13 cellular contexts compared by ENCODE assay signal in the genomic region with DNA sequence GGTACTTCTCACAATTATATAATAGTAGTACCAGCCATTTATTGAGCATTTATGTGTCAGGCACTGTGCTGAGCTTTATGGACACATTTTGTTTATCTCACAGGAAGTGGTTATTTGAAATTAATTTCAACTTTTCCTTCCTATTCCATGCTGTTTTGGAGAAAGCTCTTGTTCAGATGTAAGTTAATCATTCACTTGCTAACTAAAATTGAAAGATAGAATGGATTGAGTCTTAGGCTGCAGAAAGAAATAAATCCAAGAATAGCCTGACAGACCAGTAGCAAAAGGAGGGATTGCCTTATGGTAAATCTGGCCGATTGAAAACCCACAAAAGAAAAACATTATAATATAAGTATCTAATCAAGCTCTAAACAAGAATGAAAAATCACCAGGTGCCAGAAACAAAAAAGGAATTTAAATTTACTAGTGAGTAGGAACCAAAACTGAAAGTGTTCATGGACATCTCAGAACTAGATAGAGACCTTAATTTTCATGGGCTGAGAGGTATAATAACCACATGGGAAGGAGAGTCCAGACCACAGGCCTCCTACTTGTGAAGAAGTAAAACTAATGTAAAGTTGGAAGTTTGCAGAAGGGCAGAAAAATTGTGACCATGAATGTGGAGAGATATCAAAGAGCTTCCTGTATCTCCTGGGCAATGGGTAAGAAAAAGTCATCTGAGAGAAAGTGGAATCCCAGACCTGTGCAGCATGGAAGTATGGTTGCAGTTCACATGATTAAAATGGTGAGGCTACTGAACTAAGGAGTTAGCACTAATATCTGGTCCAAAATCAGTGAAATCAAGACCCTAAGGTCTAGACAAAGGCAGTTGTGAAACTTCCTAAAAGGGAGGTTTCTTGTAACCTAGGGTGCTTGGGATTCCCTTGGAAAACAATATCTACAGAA. TPM values are rescaled to one million over a fixed set of nuclear protein-coding genes. Genes with fewer than 3 reads are reported as not detected.
A peak's percentile ranks its signal among the peaks of the same experiment; 100 is the strongest.
DNase-seq lines count a peak whose midpoint lies in the region; ATAC-seq, FAIRE-seq and TF ChIP-seq lines count a peak whose summit lies in the region.
"Had no signal": no experiment of that assay in that cellular context is flagged by ENCODE, and none has a peak within 500 bp of the region (broad histone marks: within the 10 kb centered on the region; RNA-seq: fewer than 3 reads in every experiment).

No MANE protein-coding gene starts in this region.

- no peaks in the 10 kb centered on the region for H3K4me1 ChIP-seq in heart right ventricle
- H3K4me1 ChIP-seq: BE2C, spleen had no signal

- peak; percentile 78 for FAIRE-seq in GM12891 (lab: Jason Lieb, UNC)

- no peak overlapping the region for H3K27ac ChIP-seq in heart right ventricle
- H3K27ac ChIP-seq: spleen had no signal

- 65 to 75% methylated on average over 1 of the region's 1 CpG for WGBS in heart right ventricle, 2 donors

- intact Hi-C loops in heart right ventricle (cut with DNase I), result no loop called here

- ATAC-seq in GM19372 (IDR thresholded peaks at IDR 0.05; ENCODE audit: low read depth, unreplicated experiment) (peak; percentile 95), HG02840 (IDR thresholded peaks at IDR 0.05; ENCODE audit: low FRiP score, unreplicated experiment) (peak; percentile 80), HG03521 (IDR thresholded peaks at IDR 0.05; ENCODE audit: unreplicated experiment) (peak; percentile 92), heart right ventricle (no peak)
- ATAC-seq: Right ventricle myocardium inferior had no signal

- no peaks in the 10 kb centered on the region for H3K36me3 ChIP-seq in heart right ventricle
- H3K36me3 ChIP-seq: BE2C, spleen had no signal

- no peak for TF ChIP-seq CTCF in heart right ventricle (IDR thresholded peaks at IDR 0.05)

- peaks cover 0 to 7% (median 0%) of the 10 kb centered on the region in 11 donors for H3K9me3 ChIP-seq in heart right ventricle
- H3K9me3 ChIP-seq: BE2C had no signal

- peaks cover 0 to 39% (median 0%) of the 10 kb centered on the region in 7 donors for H3K27me3 ChIP-seq in heart right ventricle
- H3K27me3 ChIP-seq: BE2C, spleen had no signal

- no peak overlapping the region for H3K4me3 ChIP-seq in heart right ventricle
- H3K4me3 ChIP-seq: spleen had no signal

- no peak for DNase-seq in GM12891 (ENCODE audit: insufficient read length, low spot score)
- no peak for DNase-seq in heart right ventricle
- DNase-seq in activated CD8-positive, alpha-beta memory T cell treated with anti-CD3 and anti-CD28 coated beads for 24 hours, result no peak
- DNase-seq in NCI-H510A treated with DMSO at 0.1 percent for 48 hours (lab: John Stamatoyannopoulos, UW), result no peak
- no peak for DNase-seq in activated gamma-delta T cell (lab: John Stamatoyannopoulos, UW)
- DNase-seq: anterior cingulate cortex, BE2C, spleen had no signal

- no peak for TF ChIP-seq POLR2A in GM12891 (IDR thresholded peaks at IDR 0.05; ENCODE audit: low read depth, low read length)

TF ChIP-seq in GM12891, 5 proteins besides CTCF, POLR2A, EP300 and RAD21:
- TF ChIP-seq TAF1 (IDR thresholded peaks at IDR 0.05; ENCODE audit: low read depth, low read length) (no peak), POU2F2 (IDR thresholded peaks at IDR 0.05; ENCODE audit: low read depth, low read length) (no peak), POLR2AphosphoS5 (IDR thresholded peaks at IDR 0.05; ENCODE audit: low read depth, low read length) (no peak), SPI1 (IDR thresholded peaks at IDR 0.05; ENCODE audit: low read depth, low read length) (no peak), PAX5 (IDR thresholded peaks at IDR 0.05; ENCODE audit: insufficient read depth, low read length, severe bottlenecking) (no peak)

RNA-seq across cellular contexts. Expression of a gene that starts 38.0 kb away (rescaled TPM):
- polyA plus RNA-seq in GM12891 (2012; ENCODE audit: low read depth, missing spikeins), result 3.1 TPM
- total RNA-seq in heart right ventricle, result 1 to 10 TPM in 8 of 10 donors, under 1 TPM in 2; 0.65 to 3.7 (median 1.3) TPM
- polyA plus RNA-seq in heart right ventricle, result 1 to 10 TPM; 1.1 to 1.2 TPM
- total RNA-seq: HT-29 had no signal

Comparison
In these comparisons a context has a peak if more than half of its experiments do, and no peak if none do; other contexts are left out.
1. ATAC-seq: peak in GM19372 (single experiment), HG02840 (single experiment) and HG03521 (single experiment); none in heart right ventricle (0 of 8).